ENCODE assay signal across 24 cellular contexts in genomic region chr2:43450617-43451016, GRCh38.
"Had no signal": no experiment of that assay in that cellular context is flagged by ENCODE, and none has a peak within 500 bp of the region (broad histone marks: within the 10 kb centered on the region; RNA-seq: fewer than 3 reads in every experiment).

No MANE protein-coding gene starts in this region.

- H3K9me3 Mint-ChIP-seq: activated CD4-positive, alpha-beta T cell treated with anti-CD3 and anti-CD28 coated beads, Interleukin-2, amount 10 ng/mL, durations not matched to agents 24 days and 14 days; activated CD8-positive, alpha-beta T cell treated with anti-CD3 and anti-CD28 coated beads for 36 hours; activated T-cell treated with anti-CD3 and anti-CD28 coated beads, Interleukin-2, amount 50 U/mL, for 72 hours had no signal

- H3K27me3 ChIP-seq: adrenal gland had no signal

- H3K27me3 Mint-ChIP-seq: activated CD4-positive, alpha-beta T cell treated with anti-CD3 and anti-CD28 coated beads, Interleukin-2, amount 10 ng/mL, durations not matched to agents 24 days and 14 days; activated CD8-positive, alpha-beta T cell treated with anti-CD3 and anti-CD28 coated beads for 36 hours; activated T-helper 17 cell treated with anti-CD3 and anti-CD28 coated beads, Interleukin-2, amount 50 U/mL, for 72 hours had no signal

- H3K4me3 ChIP-seq: adrenal gland, PC-9 had no signal

- H3K36me3 ChIP-seq: adrenal gland had no signal

- DNase-seq: activated CD4-positive, alpha-beta T cell treated with anti-CD3 and anti-CD28 coated beads, Interleukin-2, amount 10 ng/mL, durations not matched to agents 24 days and 14 days; activated CD4-positive, alpha-beta T cell treated with anti-CD3 and anti-CD28 coated beads, Interleukin-2, amount 50 U/mL, for 4 hours; activated CD8-positive, alpha-beta T cell treated with anti-CD3 and anti-CD28 coated beads for 36 hours; activated effector memory CD4-positive, alpha-beta T cell treated with anti-CD3 and anti-CD28 coated beads, Interleukin-2, amount 50 U/mL, for 16 hours; activated naive CD4-positive, alpha-beta T cell; activated naive CD4-positive, alpha-beta T cell treated with anti-CD3 and anti-CD28 coated beads, Interleukin-2, amount 50 U/mL, for 16 hours; activated T-cell treated with anti-CD3 and anti-CD28 coated beads, Interleukin-2, amount 50 U/mL, for 1 hour; activated T-cell treated with anti-CD3 and anti-CD28 coated beads, Interleukin-2, amount 50 U/mL, for 72 hours; adrenal gland; central memory CD4-positive, alpha-beta T cell; NCI-H1105 treated with DMSO at 0.1 percent for 48 hours; NCI-H1436; NCI-H1694 treated with DMSO at 0.1 percent for 48 hours; NCI-H2029; NCI-H345; NCI-H524 treated with DMSO at 0.1 percent for 48 hours; NCI-H748 treated with DMSO at 0.1 percent for 48 hours; NK-92 treated with Interleukin-12 subunit alpha and Interleukin-12 subunit beta, amount 100 ng/mL, for 24 hours; PC-9; SIG-M5; T1000 had no signal

- H3K27ac ChIP-seq: adrenal gland, RWPE1 had no signal

- H2AFZ ChIP-seq: PC-9 had no signal

- H3K27ac Mint-ChIP-seq: activated CD4-positive, alpha-beta T cell treated with anti-CD3 and anti-CD28 coated beads, Interleukin-2, amount 10 ng/mL, durations not matched to agents 24 days and 14 days; activated CD8-positive, alpha-beta T cell treated with anti-CD3 and anti-CD28 coated beads for 36 hours; activated T-helper 17 cell treated with anti-CD3 and anti-CD28 coated beads, Interleukin-2, amount 50 U/mL, for 72 hours had no signal

- H3K4me3 Mint-ChIP-seq: activated CD4-positive, alpha-beta T cell treated with anti-CD3 and anti-CD28 coated beads, Interleukin-2, amount 10 ng/mL, durations not matched to agents 24 days and 14 days; activated CD8-positive, alpha-beta T cell treated with anti-CD3 and anti-CD28 coated beads for 36 hours; activated T-cell treated with anti-CD3 and anti-CD28 coated beads, Interleukin-2, amount 50 U/mL, for 72 hours; activated T-helper 17 cell treated with anti-CD3 and anti-CD28 coated beads, Interleukin-2, amount 50 U/mL, for 72 hours; brain had no signal

- H3K4me2 ChIP-seq: PC-9 had no signal
